Comparison of ENCODE assay signal across 8 cellular contexts in genomic region chr4:76951333-76952033, GRCh38. TPM values are rescaled to one million over a fixed set of nuclear protein-coding genes. Genes with fewer than 3 reads are reported as not detected.
DNase-seq lines count a peak whose midpoint lies in the region; ATAC-seq lines count a peak whose summit lies in the region.

No MANE protein-coding gene starts in this region.

- no peaks in the 10 kb centered on the region for H3K9me3 Mint-ChIP-seq in T-helper 1 cell treated with Interleukin-12 subunit alpha and Interleukin-12 subunit beta and Interleukin-4 antibody, amounts not matched to agents 30 μg/mL and 1 μg/mL, for 36 hours
- H3K9me3 Mint-ChIP-seq in activated T-helper 17 cell treated with anti-CD3 and anti-CD28 coated beads, Interleukin-2, amount 50 U/mL, for 72 hours: no peaks in the 10 kb centered on the region

- no peaks in the 10 kb centered on the region for H3K36me3 ChIP-seq in stomach smooth muscle (ENCODE audit: control insufficient read depth in 2 of 2, insufficient read depth in 2 of 2, low read length in 2 of 2)

- ATAC-seq in activated T-helper 17 cell treated with anti-CD3 and anti-CD28 coated beads, Interleukin-2, amount 50 U/mL, for 72 hours (replicated peaks): no peak

- peaks cover 12% of the 10 kb centered on the region for H3K4me1 ChIP-seq in stomach smooth muscle (ENCODE audit: control insufficient read depth, insufficient read depth, low read length)

- H3K9ac ChIP-seq in stomach smooth muscle (ENCODE audit: low read length in 2 of 2): peak overlapping the region in 1 of 2 donors; percentile 58

- no peaks in the 10 kb centered on the region for H3K27me3 ChIP-seq in stomach smooth muscle (ENCODE audit: control insufficient read depth in 1 of 2, insufficient read depth in 2 of 2, low read length in 2 of 2)

- H3K9me3 ChIP-seq in iPS-18c (ENCODE audit: control insufficient read depth, insufficient read depth, low read length) (no peaks in the 10 kb centered on the region), stomach smooth muscle (ENCODE audit: control insufficient read depth in 2 of 2, low read length in 2 of 2) (no peaks in the 10 kb centered on the region)

- H3K36me3 Mint-ChIP-seq in T-helper 1 cell treated with Interleukin-12 subunit alpha and Interleukin-12 subunit beta and Interleukin-4 antibody, amounts not matched to agents 30 μg/mL and 1 μg/mL, for 36 hours (ENCODE audit: low read depth): peaks cover 4% of the 10 kb centered on the region
- H3K36me3 Mint-ChIP-seq in activated T-helper 17 cell treated with anti-CD3 and anti-CD28 coated beads, Interleukin-2, amount 50 U/mL, for 72 hours (ENCODE audit: low read depth): no peaks in the 10 kb centered on the region

- H3K4me3 ChIP-seq in iPS-18c (ENCODE audit: insufficient read depth, low read depth, low read length): peak overlapping the region; percentile 88
- peak overlapping the region; percentile 75 to 86 for H3K4me3 ChIP-seq in stomach smooth muscle (ENCODE audit: low read length in 2 of 2)

- no peak overlapping the region for H3K27ac ChIP-seq in stomach smooth muscle (ENCODE audit: low read length)

- peaks cover 10% of the 10 kb centered on the region for H3K4me1 Mint-ChIP-seq in T-helper 1 cell treated with Interleukin-12 subunit alpha and Interleukin-12 subunit beta and Interleukin-4 antibody, amounts not matched to agents 30 μg/mL and 1 μg/mL, for 36 hours (ENCODE audit: low read depth)
- peaks cover 5% of the 10 kb centered on the region for H3K4me1 Mint-ChIP-seq in activated T-helper 17 cell treated with anti-CD3 and anti-CD28 coated beads, Interleukin-2, amount 50 U/mL, for 72 hours

- H3K27me3 Mint-ChIP-seq in T-helper 1 cell treated with Interleukin-12 subunit alpha and Interleukin-12 subunit beta and Interleukin-4 antibody, amounts not matched to agents 30 μg/mL and 1 μg/mL, for 36 hours (ENCODE audit: low read depth): peaks cover 81% of the 10 kb centered on the region
- no peaks in the 10 kb centered on the region for H3K27me3 Mint-ChIP-seq in activated T-helper 17 cell treated with anti-CD3 and anti-CD28 coated beads, Interleukin-2, amount 50 U/mL, for 72 hours

- H3K27ac Mint-ChIP-seq in T-helper 1 cell treated with Interleukin-12 subunit alpha and Interleukin-12 subunit beta and Interleukin-4 antibody, amounts not matched to agents 30 μg/mL and 1 μg/mL, for 36 hours: no peak overlapping the region
- H3K27ac Mint-ChIP-seq in activated T-helper 17 cell treated with anti-CD3 and anti-CD28 coated beads, Interleukin-2, amount 50 U/mL, for 72 hours: peak overlapping the region; percentile 83

- DNase-seq in T-helper 1 cell (no peak), NOMO-1 (lab: John Stamatoyannopoulos, UW; ENCODE audit: unreplicated experiment in 2 of 2) (no peak), middle frontal gyrus (ENCODE audit: extremely low spot score, low spot score) (no peak), NCI-H446 (lab: John Stamatoyannopoulos, UW) (no peak)

- peak overlapping the region; percentile 82 for H3K4me3 Mint-ChIP-seq in T-helper 1 cell treated with Interleukin-12 subunit alpha and Interleukin-12 subunit beta and Interleukin-4 antibody, amounts not matched to agents 30 μg/mL and 1 μg/mL, for 36 hours
- peak overlapping the region; percentile 79 for H3K4me3 Mint-ChIP-seq in activated T-helper 17 cell treated with anti-CD3 and anti-CD28 coated beads, Interleukin-2, amount 50 U/mL, for 72 hours

RNA-seq across cellular contexts. Expression of gene SEPTIN11, which starts 1.9 kb away (rescaled TPM):
- total RNA-seq in activated T-helper 17 cell treated with anti-CD3 and anti-CD28 coated beads, Interleukin-2, amount 50 U/mL, for 72 hours: 10 to 100 TPM; 20.0 to 55.1 TPM

RNA-seq across cellular contexts. Expression of gene SOWAHB, which starts 53.5 kb away (rescaled TPM):
- total RNA-seq in activated T-helper 17 cell treated with anti-CD3 and anti-CD28 coated beads, Interleukin-2, amount 50 U/mL, for 72 hours: not detected
